ENCODE assay signal across 12 cellular contexts in genomic region chr1:63817152-63817667, GRCh38. TPM values are rescaled to one million over a fixed set of nuclear protein-coding genes. Genes with fewer than 3 reads are reported as not detected.
DNase-seq lines count a peak whose midpoint lies in the region; ATAC-seq, FAIRE-seq and TF ChIP-seq lines count a peak whose summit lies in the region.
"Had no signal": no experiment of that assay in that cellular context is flagged by ENCODE, and none has a peak within 500 bp of the region (broad histone marks: within the 10 kb centered on the region; RNA-seq: fewer than 3 reads in every experiment).

No MANE protein-coding gene starts in this region.

- in situ Hi-C loops in ACHN (cut with HindIII; ENCODE audit: low pct_ligation_motif_present, low pct_unique_long_range_greater_than_20kb, low sequenced_read_pairs): no loop called here

- intact Hi-C loops in colonic mucosa (cut with DNase I): no loop called here

- DNase-seq in ACHN (peak; percentile 87), HuH-7.5 (ENCODE audit: low spot score) (peak; percentile 8), RPMI7951 (ENCODE audit: low read depth) (peak; percentile 64), colonic mucosa (no peak)
- DNase-seq in activated naive CD8-positive, alpha-beta T cell treated with anti-CD3 and anti-CD28 coated beads for 36 hours: no peak
- DNase-seq: psoas muscle, T-helper 17 cell, tibial artery had no signal

- TF ChIP-seq CTCF in colonic mucosa (IDR thresholded peaks at IDR 0.05): no peak

- H3K4me1 ChIP-seq in colonic mucosa: peaks cover 9% of the 10 kb centered on the region

- H3K36me3 Mint-ChIP-seq in activated naive CD8-positive, alpha-beta T cell treated with anti-CD3 and anti-CD28 coated beads for 36 hours: no peaks in the 10 kb centered on the region

- no peaks in the 10 kb centered on the region for H3K9me3 ChIP-seq in colonic mucosa
- H3K9me3 ChIP-seq: ascending aorta, psoas muscle, tibial artery had no signal

- H3K27me3 Mint-ChIP-seq in activated naive CD8-positive, alpha-beta T cell treated with anti-CD3 and anti-CD28 coated beads for 36 hours: peaks cover 10% of the 10 kb centered on the region

- no peaks in the 10 kb centered on the region for H3K36me3 ChIP-seq in colonic mucosa
- H3K36me3 ChIP-seq: ascending aorta, tibial artery had no signal

- FAIRE-seq in islet of Langerhans (lab: Jason Lieb, UNC): peak; percentile 82

- no peak overlapping the region for H3K4me3 Mint-ChIP-seq in activated naive CD8-positive, alpha-beta T cell treated with anti-CD3 and anti-CD28 coated beads for 36 hours
- H3K4me3 Mint-ChIP-seq: T-helper 17 cell had no signal

- no peak for ATAC-seq in GM19023 (IDR thresholded peaks at IDR 0.05; ENCODE audit: unreplicated experiment)
- ATAC-seq in GM21723 (IDR thresholded peaks at IDR 0.05; ENCODE audit: unreplicated experiment): no peak
- ATAC-seq: psoas muscle, T-helper 17 cell had no signal

- H3K27ac Mint-ChIP-seq in activated naive CD8-positive, alpha-beta T cell treated with anti-CD3 and anti-CD28 coated beads for 36 hours: no peak overlapping the region
- H3K27ac Mint-ChIP-seq: T-helper 17 cell had no signal

- H3K4me1 Mint-ChIP-seq in activated naive CD8-positive, alpha-beta T cell treated with anti-CD3 and anti-CD28 coated beads for 36 hours: no peaks in the 10 kb centered on the region
- H3K4me1 Mint-ChIP-seq: T-helper 17 cell had no signal

- no peaks in the 10 kb centered on the region for H3K27me3 ChIP-seq in colonic mucosa
- H3K27me3 ChIP-seq: ascending aorta, tibial artery had no signal

- H3K9me3 Mint-ChIP-seq in activated naive CD8-positive, alpha-beta T cell treated with anti-CD3 and anti-CD28 coated beads for 36 hours: peaks cover 5% of the 10 kb centered on the region

- H3K9ac ChIP-seq in colonic mucosa (ENCODE audit: low read depth in 2 of 2, low read length in 2 of 2): no peak overlapping the region

- H3K4me3 ChIP-seq in colonic mucosa: no peak overlapping the region
- H3K4me3 ChIP-seq: ascending aorta, psoas muscle, tibial artery had no signal

- no peak overlapping the region for H3K27ac ChIP-seq in colonic mucosa
- H3K27ac ChIP-seq: ascending aorta, psoas muscle, tibial artery had no signal

RNA-seq across cellular contexts. Expression of gene ROR1, which starts 43.4 kb away (rescaled TPM):
- 9.0 and 10.5 TPM in 2 replicates for total RNA-seq in RPMI7951 (2014; rRNA removed; shearing (Covaris generic))
- not detected for total RNA-seq in activated naive CD8-positive, alpha-beta T cell treated with anti-CD3 and anti-CD28 coated beads for 36 hours
- total RNA-seq in colonic mucosa: 1 to 10 TPM; 5.1 to 6.8 TPM
- total RNA-seq: T-helper 17 cell had no signal

Comparison
In these comparisons a context has a peak if more than half of its experiments do, and no peak if none do; other contexts are left out.
1. DNase-seq: peak in ACHN (single experiment), HuH-7.5 (single experiment) and RPMI7951 (single experiment); none in activated naive CD8-positive, alpha-beta T cell treated with anti-CD3 and anti-CD28 coated beads for 36 hours (single experiment) and colonic mucosa (single experiment).